ENCODE assay signal across 9 cellular contexts in the genomic region with DNA sequence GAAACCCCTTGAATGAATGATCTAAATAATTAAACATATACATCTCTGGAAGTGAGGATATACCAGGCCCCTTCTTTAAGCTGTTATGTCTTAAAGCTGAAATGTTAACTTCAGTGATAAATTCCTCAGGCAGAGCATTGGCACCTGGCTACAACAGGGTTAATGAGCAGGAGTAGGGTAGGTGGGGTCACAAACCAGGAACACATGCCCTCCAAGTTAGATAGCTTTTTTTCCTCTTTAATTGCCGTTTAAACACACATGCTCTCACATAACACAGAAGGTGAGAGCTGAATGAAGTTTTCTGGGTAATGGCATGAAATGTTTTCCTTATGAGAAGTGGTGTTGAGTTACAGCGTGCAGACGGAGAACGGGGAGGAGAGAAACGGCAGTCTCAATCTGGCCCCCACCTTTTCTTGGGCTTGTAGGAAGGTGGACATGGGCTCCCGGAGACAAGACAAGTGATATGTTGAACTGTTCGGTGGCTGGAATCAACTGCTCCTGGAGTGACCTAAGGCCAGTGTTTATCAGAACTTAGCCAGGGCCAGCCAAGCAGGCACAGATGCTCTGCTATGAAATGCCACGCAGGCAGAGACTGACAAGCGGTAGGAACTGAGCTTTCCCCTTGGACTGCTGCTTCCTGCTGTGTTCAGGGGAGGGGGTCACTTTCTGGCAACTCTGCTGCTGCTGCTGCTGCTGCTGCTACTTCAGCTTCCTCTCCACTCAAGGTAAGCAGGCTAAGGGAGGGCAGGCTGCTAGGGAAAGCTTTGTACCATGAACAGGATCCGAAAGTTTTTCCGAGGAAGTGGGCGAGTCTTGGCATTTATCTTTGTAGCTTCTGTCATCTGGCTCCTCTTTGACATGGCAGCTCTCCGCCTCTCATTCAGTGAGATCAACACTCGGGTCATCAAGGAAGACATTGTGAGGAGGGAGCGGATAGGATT. TPM values are rescaled to one million over a fixed set of nuclear protein-coding genes. Genes with fewer than 3 reads are reported as not detected.
DNase-seq lines count a peak whose midpoint lies in the region; ATAC-seq and TF ChIP-seq lines count a peak whose summit lies in the region.
"Had no signal": no experiment of that assay in that cellular context is flagged by ENCODE, and none has a peak within 500 bp of the region (broad histone marks: within the 10 kb centered on the region; RNA-seq: fewer than 3 reads in every experiment).

A gene with protein sequence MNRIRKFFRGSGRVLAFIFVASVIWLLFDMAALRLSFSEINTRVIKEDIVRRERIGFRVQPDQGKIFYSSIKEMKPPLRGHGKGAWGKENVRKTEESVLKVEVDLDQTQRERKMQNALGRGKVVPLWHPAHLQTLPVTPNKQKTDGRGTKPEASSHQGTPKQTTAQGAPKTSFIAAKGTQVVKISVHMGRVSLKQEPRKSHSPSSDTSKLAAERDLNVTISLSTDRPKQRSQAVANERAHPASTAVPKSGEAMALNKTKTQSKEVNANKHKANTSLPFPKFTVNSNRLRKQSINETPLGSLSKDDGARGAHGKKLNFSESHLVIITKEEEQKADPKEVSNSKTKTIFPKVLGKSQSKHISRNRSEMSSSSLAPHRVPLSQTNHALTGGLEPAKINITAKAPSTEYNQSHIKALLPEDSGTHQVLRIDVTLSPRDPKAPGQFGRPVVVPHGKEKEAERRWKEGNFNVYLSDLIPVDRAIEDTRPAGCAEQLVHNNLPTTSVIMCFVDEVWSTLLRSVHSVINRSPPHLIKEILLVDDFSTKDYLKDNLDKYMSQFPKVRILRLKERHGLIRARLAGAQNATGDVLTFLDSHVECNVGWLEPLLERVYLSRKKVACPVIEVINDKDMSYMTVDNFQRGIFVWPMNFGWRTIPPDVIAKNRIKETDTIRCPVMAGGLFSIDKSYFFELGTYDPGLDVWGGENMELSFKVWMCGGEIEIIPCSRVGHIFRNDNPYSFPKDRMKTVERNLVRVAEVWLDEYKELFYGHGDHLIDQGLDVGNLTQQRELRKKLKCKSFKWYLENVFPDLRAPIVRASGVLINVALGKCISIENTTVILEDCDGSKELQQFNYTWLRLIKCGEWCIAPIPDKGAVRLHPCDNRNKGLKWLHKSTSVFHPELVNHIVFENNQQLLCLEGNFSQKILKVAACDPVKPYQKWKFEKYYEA (plus strand): TSS at position 394 of the 941 bp plus-strand sequence. CDS start 378 bp downstream, at position 772.

- POLR2A ChIA-PET in GM10248 (lab: Yijun Ruan, JAX) = no interaction called here

- peaks cover 27% of the 10 kb centered on the region for H3K4me1 Mint-ChIP-seq in brain
- H3K4me1 Mint-ChIP-seq in T-helper 17 cell = peaks cover 11% of the 10 kb centered on the region

- H3K9me3 ChIP-seq in tibial artery = no peaks in the 10 kb centered on the region
- H3K9me3 ChIP-seq in T-helper 17 cell (ENCODE audit: control insufficient read depth, low read length, poor library complexity, severe bottlenecking) = no peaks in the 10 kb centered on the region
- H3K9me3 ChIP-seq: BLaER1 had no signal

- peak within 1 kb of the TSS; percentile 5 to 83 (median 68) for H3K4me3 Mint-ChIP-seq in brain
- H3K4me3 Mint-ChIP-seq in T-helper 17 cell = no peak within 1 kb of the TSS

- H3K27me3 Mint-ChIP-seq in brain = peaks cover 10% of the 10 kb centered on the region
- H3K27me3 Mint-ChIP-seq in T-helper 17 cell = peaks cover 6% of the 10 kb centered on the region

- H3K36me3 Mint-ChIP-seq in brain (no peaks in the 10 kb centered on the region), T-helper 17 cell (ENCODE audit: low read depth) (no peaks in the 10 kb centered on the region)

- DNase-seq in NCI-H510A treated with DMSO at 0.1 percent for 48 hours (lab: John Stamatoyannopoulos, UW) (peak; percentile 27), NCI-H510A (lab: John Stamatoyannopoulos, UW) (no peak), kidney epithelial cell (ENCODE audit: low read depth) (no peak), tibial artery (no peak), T-helper 17 cell (no peak), GM10248 (ENCODE audit: extremely low spot score) (no peak), NCI-H1048 (lab: John Stamatoyannopoulos, UW) (no peak)

- peak within 1 kb of the TSS in 3 of 5 experiments; percentile 34 to 67 (median 42) for H3K27ac Mint-ChIP-seq in brain
- H3K27ac Mint-ChIP-seq in T-helper 17 cell = no peak within 1 kb of the TSS

- no peak for ATAC-seq in T-helper 17 cell

- peaks cover 0 to 20% (median 8%) of the 10 kb centered on the region in 4 donors for H3K4me1 ChIP-seq in tibial artery

- TF ChIP-seq CTCF in brain (conservative IDR thresholded peaks at IDR 0.05) = no peak
- no peak for TF ChIP-seq CTCF in kidney epithelial cell (IDR thresholded peaks at IDR 0.05; ENCODE audit: insufficient read depth, low read length, poor library complexity, severe bottlenecking)
- TF ChIP-seq CTCF in tibial artery (IDR thresholded peaks at IDR 0.05) = no peak
- no peak for TF ChIP-seq CTCF in GM10248 (IDR thresholded peaks at IDR 0.05; ENCODE audit: control extremely low read depth, extremely low read depth, low read depth, missing control alignments)

- CTCF ChIA-PET in GM10248 (lab: Yijun Ruan, JAX) = interaction anchor here (1.1 kb wide), 1 partner anchor 22 kb away, joined by 3 read pairs; no protein-coding TSS in a partner anchor

- H3K4me3 ChIP-seq in kidney epithelial cell (ENCODE audit: low read depth, low read length) = peak within 1 kb of the TSS; percentile 40
- peak within 1 kb of the TSS; percentile 38 to 48 for H3K4me3 ChIP-seq in tibial artery
- H3K4me3 ChIP-seq: BLaER1 had no signal

- H3K27me3 ChIP-seq in kidney epithelial cell (ENCODE audit: control insufficient read depth, insufficient read depth, low read length) (no peaks in the 10 kb centered on the region), tibial artery (no peaks in the 10 kb centered on the region)
- H3K27me3 ChIP-seq: BLaER1 had no signal

- intact Hi-C loops in tibial artery (cut with DNase I; ENCODE audit: low total_unique reads) = no loop called here

- H3K27ac ChIP-seq in tibial artery = peak within 1 kb of the TSS; percentile 54 to 60
- H3K27ac ChIP-seq: BLaER1 had no signal

- H3K36me3 ChIP-seq in kidney epithelial cell (ENCODE audit: control insufficient read depth, insufficient read depth, low read length) (no peaks in the 10 kb centered on the region), tibial artery (no peaks in the 10 kb centered on the region)
- H3K36me3 ChIP-seq: BLaER1 had no signal

- no peaks in the 10 kb centered on the region for H3K9me3 Mint-ChIP-seq in brain

RNA-seq across cellular contexts. Expression of the gene that starts here (rescaled TPM):
- not detected for polyA plus RNA-seq in brain (ENCODE audit: insufficient read depth, low read depth, low replicate concordance)
- 2.9 and 3.1 TPM in 2 replicates for total RNA-seq in kidney epithelial cell
- not detected for total RNA-seq in T-helper 17 cell
